Comparison of ENCODE assay signal across 1 cellular context in genomic region chr4:10456270-10457254, GRCh38.
TF ChIP-seq lines count a peak whose summit lies in the region.

No MANE protein-coding gene starts in this region.

TF ChIP-seq in K562, 482 proteins besides CTCF, POLR2A, EP300 and RAD21 (continued from another document and continues in another):
- TF ChIP-seq, protein P1, sequence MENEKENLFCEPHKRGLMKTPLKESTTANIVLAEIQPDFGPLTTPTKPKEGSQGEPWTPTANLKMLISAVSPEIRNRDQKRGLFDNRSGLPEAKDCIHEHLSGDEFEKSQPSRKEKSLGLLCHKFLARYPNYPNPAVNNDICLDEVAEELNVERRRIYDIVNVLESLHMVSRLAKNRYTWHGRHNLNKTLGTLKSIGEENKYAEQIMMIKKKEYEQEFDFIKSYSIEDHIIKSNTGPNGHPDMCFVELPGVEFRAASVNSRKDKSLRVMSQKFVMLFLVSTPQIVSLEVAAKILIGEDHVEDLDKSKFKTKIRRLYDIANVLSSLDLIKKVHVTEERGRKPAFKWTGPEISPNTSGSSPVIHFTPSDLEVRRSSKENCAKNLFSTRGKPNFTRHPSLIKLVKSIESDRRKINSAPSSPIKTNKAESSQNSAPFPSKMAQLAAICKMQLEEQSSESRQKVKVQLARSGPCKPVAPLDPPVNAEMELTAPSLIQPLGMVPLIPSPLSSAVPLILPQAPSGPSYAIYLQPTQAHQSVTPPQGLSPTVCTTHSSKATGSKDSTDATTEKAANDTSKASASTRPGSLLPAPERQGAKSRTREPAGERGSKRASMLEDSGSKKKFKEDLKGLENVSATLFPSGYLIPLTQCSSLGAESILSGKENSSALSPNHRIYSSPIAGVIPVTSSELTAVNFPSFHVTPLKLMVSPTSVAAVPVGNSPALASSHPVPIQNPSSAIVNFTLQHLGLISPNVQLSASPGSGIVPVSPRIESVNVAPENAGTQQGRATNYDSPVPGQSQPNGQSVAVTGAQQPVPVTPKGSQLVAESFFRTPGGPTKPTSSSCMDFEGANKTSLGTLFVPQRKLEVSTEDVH (IDR thresholded peaks at IDR 0.05; ENCODE audit: low read depth, partially characterized antibody), result no peak
- no peak for TF ChIP-seq GTF2E2 (tag; IDR thresholded peaks at IDR 0.05)
- peak; percentile 22; the same call in 1 of the 2 replicates for TF ChIP-seq EP400 (IDR thresholded peaks at IDR 0.05)
- TF ChIP-seq, protein P2, sequence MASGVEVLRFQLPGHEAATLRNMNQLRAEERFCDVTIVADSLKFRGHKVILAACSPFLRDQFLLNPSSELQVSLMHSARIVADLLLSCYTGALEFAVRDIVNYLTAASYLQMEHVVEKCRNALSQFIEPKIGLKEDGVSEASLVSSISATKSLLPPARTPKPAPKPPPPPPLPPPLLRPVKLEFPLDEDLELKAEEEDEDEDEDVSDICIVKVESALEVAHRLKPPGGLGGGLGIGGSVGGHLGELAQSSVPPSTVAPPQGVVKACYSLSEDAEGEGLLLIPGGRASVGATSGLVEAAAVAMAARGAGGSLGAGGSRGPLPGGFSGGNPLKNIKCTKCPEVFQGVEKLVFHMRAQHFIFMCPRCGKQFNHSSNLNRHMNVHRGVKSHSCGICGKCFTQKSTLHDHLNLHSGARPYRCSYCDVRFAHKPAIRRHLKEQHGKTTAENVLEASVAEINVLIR (CRISPR knock-in tag; IDR thresholded peaks at IDR 0.05), result no peak
- TF ChIP-seq, protein P3, sequence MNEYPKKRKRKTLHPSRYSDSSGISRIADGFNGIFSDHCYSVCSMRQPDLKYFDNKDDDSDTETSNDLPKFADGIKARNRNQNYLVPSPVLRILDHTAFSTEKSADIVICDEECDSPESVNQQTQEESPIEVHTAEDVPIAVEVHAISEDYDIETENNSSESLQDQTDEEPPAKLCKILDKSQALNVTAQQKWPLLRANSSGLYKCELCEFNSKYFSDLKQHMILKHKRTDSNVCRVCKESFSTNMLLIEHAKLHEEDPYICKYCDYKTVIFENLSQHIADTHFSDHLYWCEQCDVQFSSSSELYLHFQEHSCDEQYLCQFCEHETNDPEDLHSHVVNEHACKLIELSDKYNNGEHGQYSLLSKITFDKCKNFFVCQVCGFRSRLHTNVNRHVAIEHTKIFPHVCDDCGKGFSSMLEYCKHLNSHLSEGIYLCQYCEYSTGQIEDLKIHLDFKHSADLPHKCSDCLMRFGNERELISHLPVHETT (CRISPR knock-in tag; conservative IDR thresholded peaks at IDR 0.05 in 1 of 2, IDR thresholded peaks at IDR 0.05 in 1 of 2), result no peak
- no peak for TF ChIP-seq HDAC3 (IDR thresholded peaks at IDR 0.05; ENCODE audit: borderline replicate concordance, partially characterized antibody)
- TF ChIP-seq, protein P4, sequence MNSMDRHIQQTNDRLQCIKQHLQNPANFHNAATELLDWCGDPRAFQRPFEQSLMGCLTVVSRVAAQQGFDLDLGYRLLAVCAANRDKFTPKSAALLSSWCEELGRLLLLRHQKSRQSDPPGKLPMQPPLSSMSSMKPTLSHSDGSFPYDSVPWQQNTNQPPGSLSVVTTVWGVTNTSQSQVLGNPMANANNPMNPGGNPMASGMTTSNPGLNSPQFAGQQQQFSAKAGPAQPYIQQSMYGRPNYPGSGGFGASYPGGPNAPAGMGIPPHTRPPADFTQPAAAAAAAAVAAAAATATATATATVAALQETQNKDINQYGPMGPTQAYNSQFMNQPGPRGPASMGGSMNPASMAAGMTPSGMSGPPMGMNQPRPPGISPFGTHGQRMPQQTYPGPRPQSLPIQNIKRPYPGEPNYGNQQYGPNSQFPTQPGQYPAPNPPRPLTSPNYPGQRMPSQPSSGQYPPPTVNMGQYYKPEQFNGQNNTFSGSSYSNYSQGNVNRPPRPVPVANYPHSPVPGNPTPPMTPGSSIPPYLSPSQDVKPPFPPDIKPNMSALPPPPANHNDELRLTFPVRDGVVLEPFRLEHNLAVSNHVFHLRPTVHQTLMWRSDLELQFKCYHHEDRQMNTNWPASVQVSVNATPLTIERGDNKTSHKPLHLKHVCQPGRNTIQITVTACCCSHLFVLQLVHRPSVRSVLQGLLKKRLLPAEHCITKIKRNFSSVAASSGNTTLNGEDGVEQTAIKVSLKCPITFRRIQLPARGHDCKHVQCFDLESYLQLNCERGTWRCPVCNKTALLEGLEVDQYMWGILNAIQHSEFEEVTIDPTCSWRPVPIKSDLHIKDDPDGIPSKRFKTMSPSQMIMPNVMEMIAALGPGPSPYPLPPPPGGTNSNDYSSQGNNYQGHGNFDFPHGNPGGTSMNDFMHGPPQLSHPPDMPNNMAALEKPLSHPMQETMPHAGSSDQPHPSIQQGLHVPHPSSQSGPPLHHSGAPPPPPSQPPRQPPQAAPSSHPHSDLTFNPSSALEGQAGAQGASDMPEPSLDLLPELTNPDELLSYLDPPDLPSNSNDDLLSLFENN (IDR thresholded peaks at IDR 0.05; ENCODE audit: low read depth in 2 of 2, low read length in 2 of 2), result no peak
- no peak for TF ChIP-seq ZNF232 (CRISPR knock-in tag; IDR thresholded peaks at IDR 0.05)
- TF ChIP-seq POLR2AphosphoS2 (IDR thresholded peaks at IDR 0.05; ENCODE audit: low read length), result no peak
- TF ChIP-seq PHF20 (IDR thresholded peaks at IDR 0.05; ENCODE audit: partially characterized antibody), result no peak
- TF ChIP-seq GTF2F1 (IDR thresholded peaks at IDR 0.05; ENCODE audit: low read depth, low read length), result no peak
- peak; percentile 7; the same call in 1 of the 2 replicates for TF ChIP-seq SOX6 (IDR thresholded peaks at IDR 0.05)
- TF ChIP-seq ZNF655 (CRISPR knock-in tag; IDR thresholded peaks at IDR 0.05), result no peak
- TF ChIP-seq SNRNP70 (optimal IDR thresholded peaks at IDR 0.05; ENCODE audit: low read depth, low read length), result no peak
- TF ChIP-seq ZFP30 (CRISPR knock-in tag; IDR thresholded peaks at IDR 0.05; ENCODE audit: borderline replicate concordance), result no peak
- no peak for TF ChIP-seq DEAF1 (CRISPR knock-in tag; IDR thresholded peaks at IDR 0.05)
- TF ChIP-seq RNF2 (IDR thresholded peaks at IDR 0.05), result no peak
- TF ChIP-seq PYGO2 (tag; IDR thresholded peaks at IDR 0.05), result no peak
- TF ChIP-seq ZBTB17 (CRISPR knock-in tag; IDR thresholded peaks at IDR 0.05), result no peak
- no peak for TF ChIP-seq U2AF2 (optimal IDR thresholded peaks at IDR 0.05; ENCODE audit: low read depth, low read length)
- no peak for TF ChIP-seq FOXA1 (IDR thresholded peaks at IDR 0.05; ENCODE audit: borderline replicate concordance)
- TF ChIP-seq, protein P5, sequence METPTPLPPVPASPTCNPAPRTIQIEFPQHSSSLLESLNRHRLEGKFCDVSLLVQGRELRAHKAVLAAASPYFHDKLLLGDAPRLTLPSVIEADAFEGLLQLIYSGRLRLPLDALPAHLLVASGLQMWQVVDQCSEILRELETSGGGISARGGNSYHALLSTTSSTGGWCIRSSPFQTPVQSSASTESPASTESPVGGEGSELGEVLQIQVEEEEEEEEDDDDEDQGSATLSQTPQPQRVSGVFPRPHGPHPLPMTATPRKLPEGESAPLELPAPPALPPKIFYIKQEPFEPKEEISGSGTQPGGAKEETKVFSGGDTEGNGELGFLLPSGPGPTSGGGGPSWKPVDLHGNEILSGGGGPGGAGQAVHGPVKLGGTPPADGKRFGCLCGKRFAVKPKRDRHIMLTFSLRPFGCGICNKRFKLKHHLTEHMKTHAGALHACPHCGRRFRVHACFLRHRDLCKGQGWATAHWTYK (CRISPR knock-in tag; IDR thresholded peaks at IDR 0.05), result no peak
- no peak for TF ChIP-seq TEAD4 (IDR thresholded peaks at IDR 0.05; ENCODE audit: low read length)
- TF ChIP-seq TEAD4 (CRISPR knock-in tag; IDR thresholded peaks at IDR 0.05; ENCODE audit: borderline replicate concordance), result no peak
- TF ChIP-seq NR2C2 (CRISPR knock-in tag; IDR thresholded peaks at IDR 0.05), result no peak
- TF ChIP-seq NR2C2 (tag; IDR thresholded peaks at IDR 0.05), result peak; percentile 30
- peak in 1 of 2 experiments; percentile 24; a peak in 1 of 4 replicates for TF ChIP-seq MAZ (CRISPR knock-in tag; conservative IDR thresholded peaks at IDR 0.05 in 1 of 2, IDR thresholded peaks at IDR 0.05 in 1 of 2)
- TF ChIP-seq, protein P6, sequence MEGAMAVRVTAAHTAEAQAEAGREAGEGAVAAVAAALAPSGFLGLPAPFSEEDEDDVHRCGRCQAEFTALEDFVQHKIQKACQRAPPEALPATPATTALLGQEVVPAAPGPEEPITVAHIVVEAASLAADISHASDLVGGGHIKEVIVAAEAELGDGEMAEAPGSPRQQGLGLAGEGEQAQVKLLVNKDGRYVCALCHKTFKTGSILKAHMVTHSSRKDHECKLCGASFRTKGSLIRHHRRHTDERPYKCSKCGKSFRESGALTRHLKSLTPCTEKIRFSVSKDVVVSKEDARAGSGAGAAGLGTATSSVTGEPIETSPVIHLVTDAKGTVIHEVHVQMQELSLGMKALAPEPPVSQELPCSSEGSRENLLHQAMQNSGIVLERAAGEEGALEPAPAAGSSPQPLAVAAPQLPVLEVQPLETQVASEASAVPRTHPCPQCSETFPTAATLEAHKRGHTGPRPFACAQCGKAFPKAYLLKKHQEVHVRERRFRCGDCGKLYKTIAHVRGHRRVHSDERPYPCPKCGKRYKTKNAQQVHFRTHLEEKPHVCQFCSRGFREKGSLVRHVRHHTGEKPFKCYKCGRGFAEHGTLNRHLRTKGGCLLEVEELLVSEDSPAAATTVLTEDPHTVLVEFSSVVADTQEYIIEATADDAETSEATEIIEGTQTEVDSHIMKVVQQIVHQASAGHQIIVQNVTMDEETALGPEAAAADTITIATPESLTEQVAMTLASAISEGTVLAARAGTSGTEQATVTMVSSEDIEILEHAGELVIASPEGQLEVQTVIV (CRISPR knock-in tag; IDR thresholded peaks at IDR 0.05; ENCODE audit: borderline replicate concordance), result no peak
- TF ChIP-seq SMARCC2 (IDR thresholded peaks at IDR 0.05; ENCODE audit: low read depth), result no peak
- TF ChIP-seq BRCA1 (IDR thresholded peaks at IDR 0.05), result no peak
- TF ChIP-seq BRCA1 (CRISPR knock-in tag; IDR thresholded peaks at IDR 0.05), result no peak
- TF ChIP-seq SRSF7 (optimal IDR thresholded peaks at IDR 0.05; ENCODE audit: low read depth, low read length), result no peak
- no peak for TF ChIP-seq TCF7 (IDR thresholded peaks at IDR 0.05; ENCODE audit: borderline replicate concordance)
- no peak for TF ChIP-seq EGR1 (conservative IDR thresholded peaks at IDR 0.05)
- no peak; the same call in 1 of the 2 replicates for TF ChIP-seq MTA3 (IDR thresholded peaks at IDR 0.05; ENCODE audit: borderline replicate concordance)
- TF ChIP-seq RBM15 (IDR thresholded peaks at IDR 0.05; ENCODE audit: insufficient read depth, low read length), result no peak
- TF ChIP-seq ZC3H4 (CRISPR knock-in tag; IDR thresholded peaks at IDR 0.05; ENCODE audit: borderline replicate concordance), result no peak
- no peak for TF ChIP-seq SRF (CRISPR knock-in tag; IDR thresholded peaks at IDR 0.05)
- TF ChIP-seq ZHX1 (conservative IDR thresholded peaks at IDR 0.05; ENCODE audit: low read length), result no peak
- TF ChIP-seq ZNF134 (CRISPR knock-in tag; conservative IDR thresholded peaks at IDR 0.05), result no peak
- TF ChIP-seq HNRNPUL1 (IDR thresholded peaks at IDR 0.05; ENCODE audit: low read length), result no peak
- no peak for TF ChIP-seq CLOCK (CRISPR knock-in tag; IDR thresholded peaks at IDR 0.05; ENCODE audit: borderline replicate concordance)
